Comparison of ENCODE assay signal across 1 cellular context in the genomic region with DNA sequence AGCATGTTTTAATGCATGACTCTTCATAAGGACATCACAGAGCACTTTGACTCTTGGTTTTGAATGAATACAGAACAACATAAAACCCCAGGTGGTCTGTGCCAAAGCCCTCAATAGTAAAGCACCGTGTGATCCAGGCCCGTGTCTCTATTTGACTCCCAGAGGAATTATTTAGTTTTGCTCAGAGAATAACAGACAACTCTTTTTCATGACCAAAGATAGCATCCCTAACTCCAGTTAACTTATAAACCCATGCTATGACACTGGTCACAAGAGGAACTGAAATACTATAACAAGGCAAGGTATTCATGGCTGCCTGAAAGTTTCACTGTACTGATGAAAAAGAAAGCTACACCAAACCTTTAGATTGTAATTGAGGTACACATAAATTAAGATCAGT.
TF ChIP-seq lines count a peak whose summit lies in the region.

No MANE protein-coding gene starts in this region.

TF ChIP-seq in GM12878, 131 proteins besides CTCF, POLR2A, EP300 and RAD21 (continued from another document and continues in another):
- TF ChIP-seq, protein P1, sequence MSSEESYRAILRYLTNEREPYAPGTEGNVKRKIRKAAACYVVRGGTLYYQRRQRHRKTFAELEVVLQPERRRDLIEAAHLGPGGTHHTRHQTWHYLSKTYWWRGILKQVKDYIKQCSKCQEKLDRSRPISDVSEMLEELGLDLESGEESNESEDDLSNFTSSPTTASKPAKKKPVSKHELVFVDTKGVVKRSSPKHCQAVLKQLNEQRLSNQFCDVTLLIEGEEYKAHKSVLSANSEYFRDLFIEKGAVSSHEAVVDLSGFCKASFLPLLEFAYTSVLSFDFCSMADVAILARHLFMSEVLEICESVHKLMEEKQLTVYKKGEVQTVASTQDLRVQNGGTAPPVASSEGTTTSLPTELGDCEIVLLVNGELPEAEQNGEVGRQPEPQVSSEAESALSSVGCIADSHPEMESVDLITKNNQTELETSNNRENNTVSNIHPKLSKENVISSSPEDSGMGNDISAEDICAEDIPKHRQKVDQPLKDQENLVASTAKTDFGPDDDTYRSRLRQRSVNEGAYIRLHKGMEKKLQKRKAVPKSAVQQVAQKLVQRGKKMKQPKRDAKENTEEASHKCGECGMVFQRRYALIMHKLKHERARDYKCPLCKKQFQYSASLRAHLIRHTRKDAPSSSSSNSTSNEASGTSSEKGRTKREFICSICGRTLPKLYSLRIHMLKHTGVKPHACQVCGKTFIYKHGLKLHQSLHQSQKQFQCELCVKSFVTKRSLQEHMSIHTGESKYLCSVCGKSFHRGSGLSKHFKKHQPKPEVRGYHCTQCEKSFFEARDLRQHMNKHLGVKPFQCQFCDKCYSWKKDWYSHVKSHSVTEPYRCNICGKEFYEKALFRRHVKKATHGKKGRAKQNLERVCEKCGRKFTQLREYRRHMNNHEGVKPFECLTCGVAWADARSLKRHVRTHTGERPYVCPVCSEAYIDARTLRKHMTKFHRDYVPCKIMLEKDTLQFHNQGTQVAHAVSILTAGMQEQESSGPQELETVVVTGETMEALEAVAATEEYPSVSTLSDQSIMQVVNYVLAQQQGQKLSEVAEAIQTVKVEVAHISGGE (CRISPR knock-in tag; IDR thresholded peaks at IDR 0.05): no peak
- TF ChIP-seq, protein P2, sequence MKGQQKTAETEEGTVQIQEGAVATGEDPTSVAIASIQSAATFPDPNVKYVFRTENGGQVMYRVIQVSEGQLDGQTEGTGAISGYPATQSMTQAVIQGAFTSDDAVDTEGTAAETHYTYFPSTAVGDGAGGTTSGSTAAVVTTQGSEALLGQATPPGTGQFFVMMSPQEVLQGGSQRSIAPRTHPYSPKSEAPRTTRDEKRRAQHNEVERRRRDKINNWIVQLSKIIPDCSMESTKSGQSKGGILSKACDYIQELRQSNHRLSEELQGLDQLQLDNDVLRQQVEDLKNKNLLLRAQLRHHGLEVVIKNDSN (IDR thresholded peaks at IDR 0.05; ENCODE audit: borderline replicate concordance, extremely low read length, insufficient read depth, low read depth, low read length): no peak
- TF ChIP-seq SMC3 (IDR thresholded peaks at IDR 0.05; ENCODE audit: borderline replicate concordance, low read length): no peak
- TF ChIP-seq BCL11A (IDR thresholded peaks at IDR 0.05; ENCODE audit: low read depth, low read length): peak; percentile 65; the same call in 1 of the 2 replicates
- TF ChIP-seq, protein P3, sequence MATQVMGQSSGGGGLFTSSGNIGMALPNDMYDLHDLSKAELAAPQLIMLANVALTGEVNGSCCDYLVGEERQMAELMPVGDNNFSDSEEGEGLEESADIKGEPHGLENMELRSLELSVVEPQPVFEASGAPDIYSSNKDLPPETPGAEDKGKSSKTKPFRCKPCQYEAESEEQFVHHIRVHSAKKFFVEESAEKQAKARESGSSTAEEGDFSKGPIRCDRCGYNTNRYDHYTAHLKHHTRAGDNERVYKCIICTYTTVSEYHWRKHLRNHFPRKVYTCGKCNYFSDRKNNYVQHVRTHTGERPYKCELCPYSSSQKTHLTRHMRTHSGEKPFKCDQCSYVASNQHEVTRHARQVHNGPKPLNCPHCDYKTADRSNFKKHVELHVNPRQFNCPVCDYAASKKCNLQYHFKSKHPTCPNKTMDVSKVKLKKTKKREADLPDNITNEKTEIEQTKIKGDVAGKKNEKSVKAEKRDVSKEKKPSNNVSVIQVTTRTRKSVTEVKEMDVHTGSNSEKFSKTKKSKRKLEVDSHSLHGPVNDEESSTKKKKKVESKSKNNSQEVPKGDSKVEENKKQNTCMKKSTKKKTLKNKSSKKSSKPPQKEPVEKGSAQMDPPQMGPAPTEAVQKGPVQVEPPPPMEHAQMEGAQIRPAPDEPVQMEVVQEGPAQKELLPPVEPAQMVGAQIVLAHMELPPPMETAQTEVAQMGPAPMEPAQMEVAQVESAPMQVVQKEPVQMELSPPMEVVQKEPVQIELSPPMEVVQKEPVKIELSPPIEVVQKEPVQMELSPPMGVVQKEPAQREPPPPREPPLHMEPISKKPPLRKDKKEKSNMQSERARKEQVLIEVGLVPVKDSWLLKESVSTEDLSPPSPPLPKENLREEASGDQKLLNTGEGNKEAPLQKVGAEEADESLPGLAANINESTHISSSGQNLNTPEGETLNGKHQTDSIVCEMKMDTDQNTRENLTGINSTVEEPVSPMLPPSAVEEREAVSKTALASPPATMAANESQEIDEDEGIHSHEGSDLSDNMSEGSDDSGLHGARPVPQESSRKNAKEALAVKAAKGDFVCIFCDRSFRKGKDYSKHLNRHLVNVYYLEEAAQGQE (IDR thresholded peaks at IDR 0.05; ENCODE audit: low read depth, low read length): no peak
- 0 out of 2 replicates have a peak, but pooled peaks have one; percentile 59 for TF ChIP-seq MYB (IDR thresholded peaks at IDR 0.05; ENCODE audit: borderline replicate concordance, low read depth, low read length)
- TF ChIP-seq SREBF2 (IDR thresholded peaks at IDR 0.05; ENCODE audit: low read length): no peak
- TF ChIP-seq ZNF274 (IDR thresholded peaks at IDR 0.05; ENCODE audit: insufficient read depth, insufficient read length): no peak
- TF ChIP-seq, protein P4, sequence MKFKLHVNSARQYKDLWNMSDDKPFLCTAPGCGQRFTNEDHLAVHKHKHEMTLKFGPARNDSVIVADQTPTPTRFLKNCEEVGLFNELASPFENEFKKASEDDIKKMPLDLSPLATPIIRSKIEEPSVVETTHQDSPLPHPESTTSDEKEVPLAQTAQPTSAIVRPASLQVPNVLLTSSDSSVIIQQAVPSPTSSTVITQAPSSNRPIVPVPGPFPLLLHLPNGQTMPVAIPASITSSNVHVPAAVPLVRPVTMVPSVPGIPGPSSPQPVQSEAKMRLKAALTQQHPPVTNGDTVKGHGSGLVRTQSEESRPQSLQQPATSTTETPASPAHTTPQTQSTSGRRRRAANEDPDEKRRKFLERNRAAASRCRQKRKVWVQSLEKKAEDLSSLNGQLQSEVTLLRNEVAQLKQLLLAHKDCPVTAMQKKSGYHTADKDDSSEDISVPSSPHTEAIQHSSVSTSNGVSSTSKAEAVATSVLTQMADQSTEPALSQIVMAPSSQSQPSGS (IDR thresholded peaks at IDR 0.05; ENCODE audit: low read length): peak; percentile 23; the same call in 1 of the 2 replicates
- TF ChIP-seq SP1 (IDR thresholded peaks at IDR 0.05; ENCODE audit: low read depth, low read length): no peak
- no peak for TF ChIP-seq NBN (IDR thresholded peaks at IDR 0.05)
- TF ChIP-seq SREBF1 (IDR thresholded peaks at IDR 0.05; ENCODE audit: low read length): no peak
- TF ChIP-seq, protein P5, sequence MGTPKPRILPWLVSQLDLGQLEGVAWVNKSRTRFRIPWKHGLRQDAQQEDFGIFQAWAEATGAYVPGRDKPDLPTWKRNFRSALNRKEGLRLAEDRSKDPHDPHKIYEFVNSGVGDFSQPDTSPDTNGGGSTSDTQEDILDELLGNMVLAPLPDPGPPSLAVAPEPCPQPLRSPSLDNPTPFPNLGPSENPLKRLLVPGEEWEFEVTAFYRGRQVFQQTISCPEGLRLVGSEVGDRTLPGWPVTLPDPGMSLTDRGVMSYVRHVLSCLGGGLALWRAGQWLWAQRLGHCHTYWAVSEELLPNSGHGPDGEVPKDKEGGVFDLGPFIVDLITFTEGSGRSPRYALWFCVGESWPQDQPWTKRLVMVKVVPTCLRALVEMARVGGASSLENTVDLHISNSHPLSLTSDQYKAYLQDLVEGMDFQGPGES (IDR thresholded peaks at IDR 0.05): no peak
- TF ChIP-seq, protein P6, sequence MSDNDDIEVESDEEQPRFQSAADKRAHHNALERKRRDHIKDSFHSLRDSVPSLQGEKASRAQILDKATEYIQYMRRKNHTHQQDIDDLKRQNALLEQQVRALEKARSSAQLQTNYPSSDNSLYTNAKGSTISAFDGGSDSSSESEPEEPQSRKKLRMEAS (IDR thresholded peaks at IDR 0.05; ENCODE audit: low read depth, low read length): no peak
- TF ChIP-seq RUNX3 (IDR thresholded peaks at IDR 0.05; ENCODE audit: low read length): peak; percentile 44
- TF ChIP-seq YY1 (IDR thresholded peaks at IDR 0.05; ENCODE audit: low read depth, low read length): peak; percentile 76; the same call in 1 of the 2 replicates
- no peak for TF ChIP-seq HDGF (IDR thresholded peaks at IDR 0.05)
- TF ChIP-seq MYC (IDR thresholded peaks at IDR 0.05; ENCODE audit: insufficient read depth, insufficient read length, insufficient replicate concordance, low read length, severe bottlenecking): no peak
- no peak for TF ChIP-seq RAD51 (IDR thresholded peaks at IDR 0.05)
- no peak; the same call in 1 of the 2 replicates for TF ChIP-seq ZNF217 (IDR thresholded peaks at IDR 0.05)
- TF ChIP-seq, protein P7, sequence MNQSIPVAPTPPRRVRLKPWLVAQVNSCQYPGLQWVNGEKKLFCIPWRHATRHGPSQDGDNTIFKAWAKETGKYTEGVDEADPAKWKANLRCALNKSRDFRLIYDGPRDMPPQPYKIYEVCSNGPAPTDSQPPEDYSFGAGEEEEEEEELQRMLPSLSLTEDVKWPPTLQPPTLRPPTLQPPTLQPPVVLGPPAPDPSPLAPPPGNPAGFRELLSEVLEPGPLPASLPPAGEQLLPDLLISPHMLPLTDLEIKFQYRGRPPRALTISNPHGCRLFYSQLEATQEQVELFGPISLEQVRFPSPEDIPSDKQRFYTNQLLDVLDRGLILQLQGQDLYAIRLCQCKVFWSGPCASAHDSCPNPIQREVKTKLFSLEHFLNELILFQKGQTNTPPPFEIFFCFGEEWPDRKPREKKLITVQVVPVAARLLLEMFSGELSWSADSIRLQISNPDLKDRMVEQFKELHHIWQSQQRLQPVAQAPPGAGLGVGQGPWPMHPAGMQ (IDR thresholded peaks at IDR 0.05; ENCODE audit: borderline replicate concordance): no peak
- no peak; the same call in 1 of the 2 replicates for TF ChIP-seq RCOR1 (conservative IDR thresholded peaks at IDR 0.05; ENCODE audit: low read depth, low read length)
- no peak for TF ChIP-seq SIN3A (IDR thresholded peaks at IDR 0.05; ENCODE audit: low read depth, low read length)
- TF ChIP-seq RBBP5 (conservative IDR thresholded peaks at IDR 0.05): no peak
- TF ChIP-seq EZH2 (IDR thresholded peaks at IDR 0.05; ENCODE audit: borderline replicate concordance, control insufficient read depth, low read depth, low read length): no peak
- no peak for TF ChIP-seq CREB1 (IDR thresholded peaks at IDR 0.05; ENCODE audit: low read depth)
- peak; percentile 38; the same call in 1 of the 2 replicates for TF ChIP-seq TCF12 (IDR thresholded peaks at IDR 0.05; ENCODE audit: low read depth, low read length)
- TF ChIP-seq BHLHE40 (IDR thresholded peaks at IDR 0.05; ENCODE audit: borderline replicate concordance in 1 of 2, low read depth in 2 of 2, low read length in 1 of 2): peak; percentile 60 to 64; a peak in 3 of 4 replicates
- TF ChIP-seq EED (IDR thresholded peaks at IDR 0.05; ENCODE audit: low read depth): no peak
- TF ChIP-seq, protein P8, sequence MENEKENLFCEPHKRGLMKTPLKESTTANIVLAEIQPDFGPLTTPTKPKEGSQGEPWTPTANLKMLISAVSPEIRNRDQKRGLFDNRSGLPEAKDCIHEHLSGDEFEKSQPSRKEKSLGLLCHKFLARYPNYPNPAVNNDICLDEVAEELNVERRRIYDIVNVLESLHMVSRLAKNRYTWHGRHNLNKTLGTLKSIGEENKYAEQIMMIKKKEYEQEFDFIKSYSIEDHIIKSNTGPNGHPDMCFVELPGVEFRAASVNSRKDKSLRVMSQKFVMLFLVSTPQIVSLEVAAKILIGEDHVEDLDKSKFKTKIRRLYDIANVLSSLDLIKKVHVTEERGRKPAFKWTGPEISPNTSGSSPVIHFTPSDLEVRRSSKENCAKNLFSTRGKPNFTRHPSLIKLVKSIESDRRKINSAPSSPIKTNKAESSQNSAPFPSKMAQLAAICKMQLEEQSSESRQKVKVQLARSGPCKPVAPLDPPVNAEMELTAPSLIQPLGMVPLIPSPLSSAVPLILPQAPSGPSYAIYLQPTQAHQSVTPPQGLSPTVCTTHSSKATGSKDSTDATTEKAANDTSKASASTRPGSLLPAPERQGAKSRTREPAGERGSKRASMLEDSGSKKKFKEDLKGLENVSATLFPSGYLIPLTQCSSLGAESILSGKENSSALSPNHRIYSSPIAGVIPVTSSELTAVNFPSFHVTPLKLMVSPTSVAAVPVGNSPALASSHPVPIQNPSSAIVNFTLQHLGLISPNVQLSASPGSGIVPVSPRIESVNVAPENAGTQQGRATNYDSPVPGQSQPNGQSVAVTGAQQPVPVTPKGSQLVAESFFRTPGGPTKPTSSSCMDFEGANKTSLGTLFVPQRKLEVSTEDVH (IDR thresholded peaks at IDR 0.05; ENCODE audit: low read depth, partially characterized antibody): no peak
- TF ChIP-seq, protein P9, sequence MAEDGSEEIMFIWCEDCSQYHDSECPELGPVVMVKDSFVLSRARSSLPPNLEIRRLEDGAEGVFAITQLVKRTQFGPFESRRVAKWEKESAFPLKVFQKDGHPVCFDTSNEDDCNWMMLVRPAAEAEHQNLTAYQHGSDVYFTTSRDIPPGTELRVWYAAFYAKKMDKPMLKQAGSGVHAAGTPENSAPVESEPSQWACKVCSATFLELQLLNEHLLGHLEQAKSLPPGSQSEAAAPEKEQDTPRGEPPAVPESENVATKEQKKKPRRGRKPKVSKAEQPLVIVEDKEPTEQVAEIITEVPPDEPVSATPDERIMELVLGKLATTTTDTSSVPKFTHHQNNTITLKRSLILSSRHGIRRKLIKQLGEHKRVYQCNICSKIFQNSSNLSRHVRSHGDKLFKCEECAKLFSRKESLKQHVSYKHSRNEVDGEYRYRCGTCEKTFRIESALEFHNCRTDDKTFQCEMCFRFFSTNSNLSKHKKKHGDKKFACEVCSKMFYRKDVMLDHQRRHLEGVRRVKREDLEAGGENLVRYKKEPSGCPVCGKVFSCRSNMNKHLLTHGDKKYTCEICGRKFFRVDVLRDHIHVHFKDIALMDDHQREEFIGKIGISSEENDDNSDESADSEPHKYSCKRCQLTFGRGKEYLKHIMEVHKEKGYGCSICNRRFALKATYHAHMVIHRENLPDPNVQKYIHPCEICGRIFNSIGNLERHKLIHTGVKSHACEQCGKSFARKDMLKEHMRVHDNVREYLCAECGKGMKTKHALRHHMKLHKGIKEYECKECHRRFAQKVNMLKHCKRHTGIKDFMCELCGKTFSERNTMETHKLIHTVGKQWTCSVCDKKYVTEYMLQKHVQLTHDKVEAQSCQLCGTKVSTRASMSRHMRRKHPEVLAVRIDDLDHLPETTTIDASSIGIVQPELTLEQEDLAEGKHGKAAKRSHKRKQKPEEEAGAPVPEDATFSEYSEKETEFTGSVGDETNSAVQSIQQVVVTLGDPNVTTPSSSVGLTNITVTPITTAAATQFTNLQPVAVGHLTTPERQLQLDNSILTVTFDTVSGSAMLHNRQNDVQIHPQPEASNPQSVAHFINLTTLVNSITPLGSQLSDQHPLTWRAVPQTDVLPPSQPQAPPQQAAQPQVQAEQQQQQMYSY (CRISPR knock-in tag; IDR thresholded peaks at IDR 0.05): no peak
- peak; percentile 33; the same call in 1 of the 3 replicates for TF ChIP-seq POU2F2 (IDR thresholded peaks at IDR 0.05; ENCODE audit: borderline replicate concordance, low read depth, low read length)
- TF ChIP-seq ZBED1 (IDR thresholded peaks at IDR 0.05; ENCODE audit: borderline replicate concordance): 0 out of 2 replicates have a peak, but pooled peaks have one; percentile 34
- TF ChIP-seq, protein P10, sequence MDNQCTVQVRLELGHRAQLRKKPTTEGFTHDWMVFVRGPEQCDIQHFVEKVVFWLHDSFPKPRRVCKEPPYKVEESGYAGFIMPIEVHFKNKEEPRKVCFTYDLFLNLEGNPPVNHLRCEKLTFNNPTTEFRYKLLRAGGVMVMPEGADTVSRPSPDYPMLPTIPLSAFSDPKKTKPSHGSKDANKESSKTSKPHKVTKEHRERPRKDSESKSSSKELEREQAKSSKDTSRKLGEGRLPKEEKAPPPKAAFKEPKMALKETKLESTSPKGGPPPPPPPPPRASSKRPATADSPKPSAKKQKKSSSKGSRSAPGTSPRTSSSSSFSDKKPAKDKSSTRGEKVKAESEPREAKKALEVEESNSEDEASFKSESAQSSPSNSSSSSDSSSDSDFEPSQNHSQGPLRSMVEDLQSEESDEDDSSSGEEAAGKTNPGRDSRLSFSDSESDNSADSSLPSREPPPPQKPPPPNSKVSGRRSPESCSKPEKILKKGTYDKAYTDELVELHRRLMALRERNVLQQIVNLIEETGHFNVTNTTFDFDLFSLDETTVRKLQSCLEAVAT (IDR thresholded peaks at IDR 0.05): no peak
- TF ChIP-seq POLR2AphosphoS5 (IDR thresholded peaks at IDR 0.05; ENCODE audit: low read length): peak; percentile 55; the same call in 1 of the 2 replicates
- TF ChIP-seq TAF1 (IDR thresholded peaks at IDR 0.05; ENCODE audit: borderline replicate concordance, low read depth, low read length): no peak
